Comparison of ENCODE assay signal across 26 cellular contexts in the genomic region with DNA sequence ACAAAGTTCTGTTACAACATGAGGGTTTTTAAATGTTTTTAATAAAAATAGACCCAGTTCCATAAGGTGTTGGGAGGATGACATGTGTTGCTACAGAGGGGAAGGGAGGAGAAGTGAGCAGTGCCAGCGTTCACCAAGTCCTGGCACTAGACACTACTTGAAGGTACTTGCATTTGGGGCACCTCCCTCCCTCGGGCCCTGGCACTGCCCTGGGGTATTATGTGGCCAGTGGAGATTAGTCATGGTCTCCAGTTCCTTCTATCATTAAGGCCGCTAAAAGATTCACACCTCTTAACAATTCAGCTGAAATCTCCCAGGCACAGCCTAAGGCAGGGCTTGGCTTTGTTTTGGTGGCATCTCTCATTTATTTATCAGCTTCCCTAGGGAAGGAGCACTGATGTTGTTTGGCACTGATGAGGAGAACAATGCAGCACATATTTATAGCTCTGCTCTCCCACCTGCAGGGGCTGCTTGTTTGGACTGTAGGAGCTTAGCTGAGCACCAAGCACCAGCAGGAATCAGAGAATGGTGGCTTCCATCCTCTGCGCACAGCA.
DNase-seq lines count a peak whose midpoint lies in the region; ATAC-seq, FAIRE-seq and TF ChIP-seq lines count a peak whose summit lies in the region.
"Had no signal": no experiment of that assay in that cellular context is flagged by ENCODE, and none has a peak within 500 bp of the region (broad histone marks: within the 10 kb centered on the region; RNA-seq: fewer than 3 reads in every experiment).

No MANE protein-coding gene starts in this region.

- DNase-seq in cardiac muscle cell (ENCODE audit: low read depth in 1 of 2, low spot score in 1 of 2) (no peak), Right ventricle myocardium inferior (ENCODE audit: missing footprints) (no peak), NCI-H2029 (lab: John Stamatoyannopoulos, UW) (peak; percentile 57), bronchial epithelial cell (ENCODE audit: low read depth) (peak; percentile 55), D341Med (ENCODE audit: low spot score) (no peak)
- DNase-seq in stimulated activated naive CD8-positive, alpha-beta T cell treated with anti-CD3 and anti-CD28 coated beads, Interleukin-15, Interleukin-2, amounts not matched to agents 100 U/mL and 50 U/mL, for 24 hours: no peak
- DNase-seq: ACHN; activated CD4-positive, alpha-beta memory T cell treated with anti-CD3 and anti-CD28 coated beads, Interleukin-2, amount 10 ng/mL, durations not matched to agents 7 days and 5 days; cortex of kidney; DND-41; effector memory CD8-positive, alpha-beta T cell; foreskin melanocyte; NCI-H1436 treated with DMSO at 0.1 percent for 48 hours; nephron progenitor cell; pancreas; retina; thyroid gland had no signal

- H3K27ac ChIP-seq in cardiac muscle cell: peak overlapping the region; percentile 36
- H3K27ac ChIP-seq: breast epithelium, esophagus muscularis mucosa, pancreas, SJCRH30, skin epidermis, thyroid gland had no signal

- FAIRE-seq in bronchial epithelial cell (lab: Jason Lieb, UNC): no peak
- FAIRE-seq: pancreas, RCC 7860 had no signal

- H3K4me3 ChIP-seq in cardiac muscle cell (no peak overlapping the region), bronchial epithelial cell (ENCODE audit: low read depth, low read length) (no peak overlapping the region)
- H3K4me3 ChIP-seq: breast epithelium, esophagus muscularis mucosa, lung, pancreas, SJCRH30, skin epidermis, thyroid gland had no signal

- no peaks in the 10 kb centered on the region for H3K9me3 ChIP-seq in cardiac muscle cell (ENCODE audit: low read depth)
- H3K9me3 ChIP-seq: breast epithelium, esophagus muscularis mucosa, pancreas, SJCRH30, thyroid gland had no signal

- ATAC-seq in Right ventricle myocardium inferior (no peak), GM18502 (IDR thresholded peaks at IDR 0.05; ENCODE audit: poor library complexity, unreplicated experiment) (no peak)
- ATAC-seq in stimulated activated naive CD8-positive, alpha-beta T cell treated with anti-CD3 and anti-CD28 coated beads, Interleukin-15, Interleukin-2, amounts not matched to agents 100 U/mL and 50 U/mL, for 24 hours: no peak
- ATAC-seq: activated CD4-positive, CD25-positive, alpha-beta regulatory T cell treated with anti-CD3 and anti-CD28 coated beads, Interleukin-2, amount 50 U/mL, for 24 hours; activated T-helper 17 cell treated with anti-CD3 and anti-CD28 coated beads, Interleukin-2, amount 50 U/mL, for 72 hours; effector memory CD8-positive, alpha-beta T cell; pancreas had no signal

- TF ChIP-seq CTCF in cardiac muscle cell (IDR thresholded peaks at IDR 0.05; ENCODE audit: low read depth, low read length) (no peak), bronchial epithelial cell (IDR thresholded peaks at IDR 0.05; ENCODE audit: insufficient read depth, low read length, severe bottlenecking) (no peak)

- intact Hi-C loops in Right ventricle myocardium inferior (cut with DNase I): no loop called here

- H3K4me1 ChIP-seq in cardiac muscle cell (ENCODE audit: low read depth): peaks cover 4% of the 10 kb centered on the region
- H3K4me1 ChIP-seq: breast epithelium, esophagus muscularis mucosa, pancreas, SJCRH30, thyroid gland had no signal

- H3K27me3 ChIP-seq in cardiac muscle cell: no peaks in the 10 kb centered on the region
- no peaks in the 10 kb centered on the region for H3K27me3 ChIP-seq in bronchial epithelial cell (ENCODE audit: control insufficient read depth, insufficient read depth, low read length)
- H3K27me3 ChIP-seq: esophagus muscularis mucosa, pancreas, thyroid gland had no signal

- H3K36me3 ChIP-seq in cardiac muscle cell: no peaks in the 10 kb centered on the region
- H3K36me3 ChIP-seq in bronchial epithelial cell (ENCODE audit: control insufficient read depth, insufficient read depth, low read length): no peaks in the 10 kb centered on the region
- H3K36me3 ChIP-seq: breast epithelium, esophagus muscularis mucosa, pancreas, SJCRH30, thyroid gland had no signal

Comparison
In these comparisons a context has a peak if more than half of its experiments do, and no peak if none do; other contexts are left out.
1. DNase-seq: peak in NCI-H2029 (single experiment) and bronchial epithelial cell (single experiment); none in cardiac muscle cell (0 of 2), Right ventricle myocardium inferior (single experiment), D341Med (single experiment) and stimulated activated naive CD8-positive, alpha-beta T cell treated with anti-CD3 and anti-CD28 coated beads, Interleukin-15, Interleukin-2, amounts not matched to agents 100 U/mL and 50 U/mL, for 24 hours (single experiment).